Comparison of ENCODE assay signal across 8 cellular contexts in the genomic region with DNA sequence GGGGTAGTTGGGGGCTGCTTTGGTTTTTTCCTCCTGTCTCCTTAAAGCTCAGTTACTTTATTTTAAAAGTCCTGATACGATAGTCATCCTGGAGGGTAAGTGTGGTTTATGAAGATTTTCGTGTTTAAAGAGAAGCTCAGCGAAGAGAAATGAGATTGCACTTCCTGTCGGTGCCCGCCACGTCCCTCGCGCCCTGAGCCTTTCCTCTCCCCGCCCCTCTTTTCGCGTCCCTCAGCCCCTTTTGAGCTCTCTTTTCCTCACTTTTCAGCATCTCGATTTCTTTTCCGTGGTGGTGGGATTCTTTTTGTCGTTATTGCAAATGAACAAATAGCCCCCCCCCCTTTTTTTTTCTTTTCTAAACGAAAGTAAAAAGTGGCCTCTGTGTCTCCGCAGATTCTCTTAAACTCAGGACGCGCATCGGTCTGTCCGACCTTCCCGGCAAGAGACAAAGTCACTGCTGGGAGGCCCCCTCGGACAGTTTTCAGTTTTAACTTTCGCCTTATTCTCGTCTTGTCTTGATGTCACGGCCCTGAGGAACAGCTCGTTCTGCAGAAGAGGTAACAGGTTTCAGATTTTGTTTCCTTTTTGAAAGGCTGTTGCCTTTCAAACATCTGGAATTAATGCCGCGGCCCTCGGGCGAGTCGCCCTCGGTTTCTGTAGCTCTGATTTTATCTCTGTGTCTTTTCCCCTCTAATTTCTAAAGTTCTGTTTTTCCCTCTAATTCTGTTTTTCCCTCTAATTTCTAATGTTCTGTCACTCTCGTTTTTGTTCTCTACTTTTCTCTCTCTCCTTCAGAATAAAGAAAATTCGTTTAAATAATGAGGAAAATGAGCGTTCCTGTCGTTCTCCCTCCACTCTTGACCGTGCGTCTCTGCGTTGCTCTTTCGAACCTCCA. TPM values are rescaled to one million over a fixed set of nuclear protein-coding genes. Genes with fewer than 3 reads are reported as not detected.
DNase-seq lines count a peak whose midpoint lies in the region; ATAC-seq and TF ChIP-seq lines count a peak whose summit lies in the region.

No MANE protein-coding gene starts in this region.

- H3K27ac ChIP-seq in colonic mucosa (no peak overlapping the region), MM.1S (ENCODE audit: low read length) (no peak overlapping the region)

- H3K9ac ChIP-seq in ES-I3 (ENCODE audit: low read depth, low read length) (peak overlapping the region; percentile 25; the same call in 1 of the 2 replicates), colonic mucosa (ENCODE audit: low read depth in 2 of 2, low read length in 2 of 2) (no peak overlapping the region), MM.1S (ENCODE audit: low read length) (no peak overlapping the region)

- intact Hi-C loops in colonic mucosa (cut with DNase I): no loop called here

- H3K79me2 ChIP-seq in MM.1S (ENCODE audit: low read length): no peaks in the 10 kb centered on the region

- H3K4me3 ChIP-seq in colonic mucosa (peak overlapping the region; percentile 34), MM.1S (ENCODE audit: low read length) (no peak overlapping the region)

- no peak for ATAC-seq in HG02938 (IDR thresholded peaks at IDR 0.05; ENCODE audit: unreplicated experiment)

- H3K4me1 ChIP-seq in ES-I3 (ENCODE audit: insufficient read depth, low read length): peaks cover 2% of the 10 kb centered on the region; the same call in 1 of the 2 replicates
- peaks cover 8% of the 10 kb centered on the region for H3K4me1 ChIP-seq in colonic mucosa
- H3K4me1 ChIP-seq in MM.1S (ENCODE audit: low read length): no peaks in the 10 kb centered on the region

- H3K9me3 ChIP-seq in ES-I3 (ENCODE audit: control insufficient read depth, insufficient read depth, low read length) (no peaks in the 10 kb centered on the region), colonic mucosa (no peaks in the 10 kb centered on the region), MM.1S (replicated peaks; ENCODE audit: insufficient read depth, low read length) (no peaks in the 10 kb centered on the region)

- H3K9me2 ChIP-seq in MM.1S (replicated peaks; ENCODE audit: insufficient read depth, low read length): no peaks in the 10 kb centered on the region

- TF ChIP-seq CTCF in colonic mucosa (IDR thresholded peaks at IDR 0.05): no peak
- no peak for TF ChIP-seq CTCF in MM.1S (IDR thresholded peaks at IDR 0.05; ENCODE audit: low read length)

- H4K20me1 ChIP-seq in MM.1S (ENCODE audit: insufficient read depth, low read length): no peaks in the 10 kb centered on the region

- no peak overlapping the region for H3K4me2 ChIP-seq in MM.1S (ENCODE audit: low read depth, low read length)

- DNase-seq in Kasumi-1 (lab: John Stamatoyannopoulos, UW) (peak; percentile 11 to 15), colonic mucosa (no peak), retina (peak; percentile 60), MM.1S (no peak), islet precursor cell (no peak)
- no peak for DNase-seq in stimulated activated CD4-positive, alpha-beta T cell treated with anti-CD3 and anti-CD28 coated beads, Interleukin-1b, Interleukin-23, amount 100 ng/mL, for 48 hours

- H3K27me3 ChIP-seq in colonic mucosa: peaks cover 99% of the 10 kb centered on the region
- H3K27me3 ChIP-seq in MM.1S (replicated peaks; ENCODE audit: insufficient read depth, low read length): no peaks in the 10 kb centered on the region; the same call in 1 of the 2 replicates

- H3K36me3 ChIP-seq in ES-I3 (ENCODE audit: insufficient read depth, low read length): no peaks in the 10 kb centered on the region
- no peaks in the 10 kb centered on the region for H3K36me3 ChIP-seq in colonic mucosa
- H3K36me3 ChIP-seq in MM.1S (replicated peaks; ENCODE audit: insufficient read depth, low read length): no peaks in the 10 kb centered on the region

- H2AFZ ChIP-seq in MM.1S (ENCODE audit: low read length): no peak overlapping the region

- H3F3A ChIP-seq in MM.1S (ENCODE audit: insufficient read depth, low read length): no peaks in the 10 kb centered on the region

RNA-seq across cellular contexts. Expression of a gene that starts 1.0 kb away (rescaled TPM):
- total RNA-seq in colonic mucosa: not detected

Comparison
In these comparisons a context has a peak if more than half of its experiments do, and no peak if none do; other contexts are left out.
1. DNase-seq: peak in Kasumi-1 (2 of 2) and retina (single experiment); none in colonic mucosa (single experiment), MM.1S (single experiment), islet precursor cell (single experiment) and stimulated activated CD4-positive, alpha-beta T cell treated with anti-CD3 and anti-CD28 coated beads, Interleukin-1b, Interleukin-23, amount 100 ng/mL, for 48 hours (single experiment).